ENCODE assay signal across 28 cellular contexts in the genomic region with DNA sequence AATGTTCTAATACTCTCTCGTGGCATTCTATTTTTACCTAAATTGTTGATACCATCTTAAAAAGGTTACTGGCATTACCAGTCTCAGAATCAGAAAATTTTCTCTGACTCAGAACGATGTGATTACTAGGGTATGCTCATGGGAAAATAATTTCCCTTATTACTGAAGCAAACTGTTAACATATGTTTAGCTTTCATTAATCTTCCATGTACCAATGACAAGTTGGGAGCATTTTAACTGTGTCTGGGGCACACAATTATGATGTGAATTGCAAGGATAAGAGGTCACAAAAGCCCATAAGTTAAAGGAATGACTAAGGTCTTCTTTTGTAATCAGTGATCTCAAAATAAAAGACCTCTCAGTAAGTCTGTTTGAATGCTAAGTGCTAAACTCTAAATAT.
DNase-seq lines count a peak whose midpoint lies in the region; ATAC-seq and TF ChIP-seq lines count a peak whose summit lies in the region.
"Had no signal": no experiment of that assay in that cellular context is flagged by ENCODE, and none has a peak within 500 bp of the region (broad histone marks: within the 10 kb centered on the region; RNA-seq: fewer than 3 reads in every experiment).

No MANE protein-coding gene starts in this region.

- peak; percentile 34 for DNase-seq in DMS 273 (lab: John Stamatoyannopoulos, UW; ENCODE audit: unreplicated experiment)
- peak; percentile 66 for DNase-seq in SK-N-DZ (ENCODE audit: low spot score)
- no peak for DNase-seq in glutamatergic neuron
- DNase-seq in testis: no peak
- DNase-seq in MCF 10A (ENCODE audit: unreplicated experiment): no peak
- DNase-seq in activated CD8-positive, alpha-beta memory T cell treated with anti-CD3 and anti-CD28 coated beads, Interleukin-2, amount 10 ng/mL, durations not matched to agents 7 days and 5 days: no peak
- no peak for DNase-seq in NCI-H1105 treated with DMSO at 0.1 percent for 48 hours (lab: John Stamatoyannopoulos, UW)
- DNase-seq: activated CD4-positive, alpha-beta T cell treated with anti-CD3 and anti-CD28 coated beads for 48 hours; activated gamma-delta T cell; activated naive CD8-positive, alpha-beta T cell treated with anti-CD3 and anti-CD28 coated beads for 36 hours; activated T-cell treated with anti-CD3 and anti-CD28 coated beads, Interleukin-2, amount 50 U/mL, for 1 hour; caudate nucleus; CD4-positive, alpha-beta T cell; erythroblast; HCEC 1CT; IMR-90; islet precursor cell; left lung; NCI-H146; nephron progenitor cell; pancreas; SHP77 treated with DMSO at 0.1 percent for 48 hours; small intestine; stimulated activated naive CD8-positive, alpha-beta T cell treated with anti-CD3 and anti-CD28 coated beads, Interleukin-15, Interleukin-2, amounts not matched to agents 100 U/mL and 50 U/mL, for 24 hours; WERI-Rb-1 had no signal

- 38 to 41% methylated on average over 2 of the region's 2 CpGs for WGBS in testis, 2 donors

- no peak overlapping the region for H3K4me3 ChIP-seq in testis
- H3K4me3 ChIP-seq: left lung, pancreas had no signal

- CTCF ChIA-PET in MCF 10A (lab: Yijun Ruan, JAX): interaction anchor here (0.7 kb wide), 1 partner anchor 201 kb away, joined by 3 read pairs; no protein-coding TSS in a partner anchor
- CTCF ChIA-PET in activated CD8-positive, alpha-beta memory T cell treated with anti-CD3 and anti-CD28 coated beads, Interleukin-2, amount 10 ng/mL, durations not matched to agents 7 days and 5 days (lab: Charles Lee): no interaction called here

- no peaks in the 10 kb centered on the region for H3K4me1 ChIP-seq in testis
- H3K4me1 ChIP-seq: left lung, pancreas had no signal

- no peak for TF ChIP-seq POLR2A in testis (IDR thresholded peaks at IDR 0.05)

- H3K4me1 Mint-ChIP-seq in glutamatergic neuron (ENCODE audit: low read depth, unreplicated experiment) (peaks cover 28% of the 10 kb centered on the region), MCF 10A (ENCODE audit: insufficient read depth, unreplicated experiment) (no peaks in the 10 kb centered on the region)
- H3K4me1 Mint-ChIP-seq in activated CD8-positive, alpha-beta memory T cell treated with anti-CD3 and anti-CD28 coated beads, Interleukin-2, amount 10 ng/mL, durations not matched to agents 7 days and 5 days: no peaks in the 10 kb centered on the region
- H3K4me1 Mint-ChIP-seq: activated naive CD8-positive, alpha-beta T cell treated with anti-CD3 and anti-CD28 coated beads for 36 hours; memory B cell; nephron progenitor cell had no signal

- BruUV-seq in MCF 10A (replicated peaks; lab: Mats Ljungman, UMichigan): no TSS peak

- ATAC-seq in HG03432 (IDR thresholded peaks at IDR 0.05; ENCODE audit: unreplicated experiment): peak; percentile 42
- no peak for ATAC-seq in activated CD8-positive, alpha-beta memory T cell treated with anti-CD3 and anti-CD28 coated beads, Interleukin-2, amount 10 ng/mL, durations not matched to agents 7 days and 5 days
- ATAC-seq: left lung; Panc1; pancreas; stimulated activated naive CD8-positive, alpha-beta T cell treated with anti-CD3 and anti-CD28 coated beads, Interleukin-15, Interleukin-2, amounts not matched to agents 100 U/mL and 50 U/mL, for 24 hours had no signal

- no peaks in the 10 kb centered on the region for H3K36me3 ChIP-seq in testis (ENCODE audit: low read depth, missing control alignments)
- H3K36me3 ChIP-seq: left lung, pancreas, WERI-Rb-1 had no signal

- intact Hi-C loops in testis (cut with DNase I; ENCODE audit: low total_unique reads): no loop called here
- intact Hi-C loops in MCF 10A (cut with micrococcal nuclease): no loop called here

- H3K27ac Mint-ChIP-seq in glutamatergic neuron (ENCODE audit: unreplicated experiment) (peak overlapping the region; percentile 44), MCF 10A (ENCODE audit: low read depth, unreplicated experiment) (no peak overlapping the region)
- H3K27ac Mint-ChIP-seq in activated CD8-positive, alpha-beta memory T cell treated with anti-CD3 and anti-CD28 coated beads, Interleukin-2, amount 10 ng/mL, durations not matched to agents 7 days and 5 days: no peak overlapping the region
- H3K27ac Mint-ChIP-seq: activated naive CD8-positive, alpha-beta T cell treated with anti-CD3 and anti-CD28 coated beads for 36 hours; CD4-positive, alpha-beta T cell; memory B cell; nephron progenitor cell had no signal

- H3K9me3 Mint-ChIP-seq in glutamatergic neuron (ENCODE audit: unreplicated experiment) (no peaks in the 10 kb centered on the region), MCF 10A (ENCODE audit: unreplicated experiment) (no peaks in the 10 kb centered on the region)
- H3K9me3 Mint-ChIP-seq in activated CD8-positive, alpha-beta memory T cell treated with anti-CD3 and anti-CD28 coated beads, Interleukin-2, amount 10 ng/mL, durations not matched to agents 7 days and 5 days (ENCODE audit: low read depth): peaks cover 5% of the 10 kb centered on the region
- H3K9me3 Mint-ChIP-seq: activated naive CD8-positive, alpha-beta T cell treated with anti-CD3 and anti-CD28 coated beads for 36 hours; nephron progenitor cell had no signal

- no peaks in the 10 kb centered on the region for H3K36me3 Mint-ChIP-seq in glutamatergic neuron (ENCODE audit: unreplicated experiment)
- H3K36me3 Mint-ChIP-seq in MCF 10A (ENCODE audit: insufficient read depth, unreplicated experiment): no peaks in the 10 kb centered on the region
- H3K36me3 Mint-ChIP-seq in activated CD8-positive, alpha-beta memory T cell treated with anti-CD3 and anti-CD28 coated beads, Interleukin-2, amount 10 ng/mL, durations not matched to agents 7 days and 5 days: no peaks in the 10 kb centered on the region
- H3K36me3 Mint-ChIP-seq: activated naive CD8-positive, alpha-beta T cell treated with anti-CD3 and anti-CD28 coated beads for 36 hours; memory B cell had no signal

- no peaks in the 10 kb centered on the region for H3K27me3 ChIP-seq in testis
- H3K27me3 ChIP-seq: left lung, pancreas had no signal

- no peaks in the 10 kb centered on the region for H3K9me3 ChIP-seq in testis
- H3K9me3 ChIP-seq: left lung, pancreas had no signal

- POLR2A ChIA-PET in MCF 10A (lab: Yijun Ruan, JAX): no interaction called here

- no peak for TF ChIP-seq CTCF in glutamatergic neuron (IDR thresholded peaks at IDR 0.05; ENCODE audit: partially characterized antibody, unreplicated experiment)
- TF ChIP-seq CTCF in testis (IDR thresholded peaks at IDR 0.05): no peak
- no peak for TF ChIP-seq CTCF in MCF 10A (IDR thresholded peaks at IDR 0.05; ENCODE audit: unreplicated experiment)

- H3K4me3 Mint-ChIP-seq in glutamatergic neuron (ENCODE audit: unreplicated experiment): peak overlapping the region; percentile 9
- no peak overlapping the region for H3K4me3 Mint-ChIP-seq in MCF 10A (ENCODE audit: unreplicated experiment)
- H3K4me3 Mint-ChIP-seq in activated CD8-positive, alpha-beta memory T cell treated with anti-CD3 and anti-CD28 coated beads, Interleukin-2, amount 10 ng/mL, durations not matched to agents 7 days and 5 days: no peak overlapping the region
- H3K4me3 Mint-ChIP-seq: activated naive CD8-positive, alpha-beta T cell treated with anti-CD3 and anti-CD28 coated beads for 36 hours; CD4-positive, alpha-beta T cell; memory B cell; nephron progenitor cell had no signal

- no peak overlapping the region for H3K27ac ChIP-seq in testis
- H3K27ac ChIP-seq: left lung, pancreas, WERI-Rb-1 had no signal

- H3K27me3 Mint-ChIP-seq in glutamatergic neuron (ENCODE audit: unreplicated experiment) (no peaks in the 10 kb centered on the region), MCF 10A (ENCODE audit: insufficient read depth, unreplicated experiment) (no peaks in the 10 kb centered on the region)
- H3K27me3 Mint-ChIP-seq in activated CD8-positive, alpha-beta memory T cell treated with anti-CD3 and anti-CD28 coated beads, Interleukin-2, amount 10 ng/mL, durations not matched to agents 7 days and 5 days: no peaks in the 10 kb centered on the region
- H3K27me3 Mint-ChIP-seq: activated naive CD8-positive, alpha-beta T cell treated with anti-CD3 and anti-CD28 coated beads for 36 hours; CD4-positive, alpha-beta T cell; memory B cell had no signal

Comparison
In these comparisons a context has a peak if more than half of its experiments do, and no peak if none do; other contexts are left out.
1. DNase-seq: peak in DMS 273 (single experiment) and SK-N-DZ (single experiment); none in glutamatergic neuron (single experiment), testis (single experiment), MCF 10A (single experiment), activated CD8-positive, alpha-beta memory T cell treated with anti-CD3 and anti-CD28 coated beads, Interleukin-2, amount 10 ng/mL, durations not matched to agents 7 days and 5 days (single experiment) and NCI-H1105 treated with DMSO at 0.1 percent for 48 hours (single experiment).